ENCODE assay signal across 8 cellular contexts in genomic region chr1:161019767-161020572, GRCh38. TPM values are rescaled to one million over a fixed set of nuclear protein-coding genes. Genes with fewer than 3 reads are reported as not detected.
A peak's percentile ranks its signal among the peaks of the same experiment; 100 is the strongest.
DNase-seq lines count a peak whose midpoint lies in the region; ATAC-seq and TF ChIP-seq lines count a peak whose summit lies in the region.

No MANE protein-coding gene starts in this region.

- H3K4me1 Mint-ChIP-seq in CD8-positive, alpha-beta memory T cell = peaks cover 19 to 60% (median 38%) of the 10 kb centered on the region in 3 donors
- H3K4me1 Mint-ChIP-seq in glutamatergic neuron (ENCODE audit: low read depth, unreplicated experiment) = peaks cover 5% of the 10 kb centered on the region

- H3K27ac ChIP-seq in CD8-positive, alpha-beta memory T cell (ENCODE audit: low read depth, low read length) = peak overlapping the region; percentile 66
- H3K27ac ChIP-seq in WERI-Rb-1 (peak overlapping the region; percentile 89), rectal smooth muscle tissue (ENCODE audit: low read depth, low read length) (peak overlapping the region; percentile 14)

- H3K36me3 ChIP-seq in CD8-positive, alpha-beta memory T cell (ENCODE audit: insufficient read depth, low read length) = no peaks in the 10 kb centered on the region
- peaks cover 15% of the 10 kb centered on the region for H3K36me3 ChIP-seq in WERI-Rb-1
- no peaks in the 10 kb centered on the region for H3K36me3 ChIP-seq in rectal smooth muscle tissue (ENCODE audit: control insufficient read depth, insufficient read depth, low read length)

- no peaks in the 10 kb centered on the region for H3K9me3 Mint-ChIP-seq in CD8-positive, alpha-beta memory T cell
- H3K9me3 Mint-ChIP-seq in glutamatergic neuron (ENCODE audit: unreplicated experiment) = peaks cover 1% of the 10 kb centered on the region

- peak overlapping the region; percentile 99 for H3K4me3 ChIP-seq in CD8-positive, alpha-beta memory T cell (ENCODE audit: low read length)
- peak overlapping the region; percentile 88 for H3K4me3 ChIP-seq in WERI-Rb-1 (ENCODE audit: low read depth, low read length)
- H3K4me3 ChIP-seq in rectal smooth muscle tissue (ENCODE audit: low read length) = peak overlapping the region; percentile 88

- no peaks in the 10 kb centered on the region for H3K9me3 ChIP-seq in CD8-positive, alpha-beta memory T cell (ENCODE audit: low read length)
- no peaks in the 10 kb centered on the region for H3K9me3 ChIP-seq in WERI-Rb-1 (ENCODE audit: severe bottlenecking)

- H3K4me3 Mint-ChIP-seq in CD8-positive, alpha-beta memory T cell = peak overlapping the region; percentile 85 to 94 (median 91)
- peak overlapping the region; percentile 89 for H3K4me3 Mint-ChIP-seq in glutamatergic neuron (ENCODE audit: unreplicated experiment)

- H3K4me1 ChIP-seq in CD8-positive, alpha-beta memory T cell (ENCODE audit: insufficient read depth, low read length) = peaks cover 26% of the 10 kb centered on the region
- H3K4me1 ChIP-seq in rectal smooth muscle tissue (ENCODE audit: control insufficient read depth, insufficient read depth, low read length) = no peaks in the 10 kb centered on the region

- peak in 1 of 5 donors; percentile 7 for DNase-seq in CD8-positive, alpha-beta memory T cell
- DNase-seq in WERI-Rb-1 (no peak), glutamatergic neuron (no peak), NCI-H774 (lab: John Stamatoyannopoulos, UW) (no peak)
- no peak for DNase-seq in stimulated activated CD4-positive, alpha-beta T cell treated with anti-CD3 and anti-CD28 coated beads, Interleukin-1b, Interleukin-23, amount 100 ng/mL, for 48 hours

- H3K36me3 Mint-ChIP-seq in CD8-positive, alpha-beta memory T cell = peaks cover 0 to 3% (median 0%) of the 10 kb centered on the region in 3 donors
- H3K36me3 Mint-ChIP-seq in glutamatergic neuron (ENCODE audit: unreplicated experiment) = no peaks in the 10 kb centered on the region

- CTCF ChIA-PET in CD8-positive, alpha-beta memory T cell (lab: Charles Lee) = interaction anchor here (1.2 to 4.1 kb wide), 8 partner anchors 15 to 77 kb away, joined by 4 to 26 read pairs (median 6); partner anchors contain the start of genes KLHDC9, TSTD1 and USF1

- peak overlapping the region; percentile 85 for H3K9ac ChIP-seq in rectal smooth muscle tissue (ENCODE audit: low read length)

- ATAC-seq in HG02763 (IDR thresholded peaks at IDR 0.05; ENCODE audit: unreplicated experiment) (peak; percentile 6), HG03342 (IDR thresholded peaks at IDR 0.05; ENCODE audit: unreplicated experiment) (no peak)

- H3K27ac Mint-ChIP-seq in CD8-positive, alpha-beta memory T cell = peak overlapping the region; percentile 47 to 97 (median 93)
- H3K27ac Mint-ChIP-seq in glutamatergic neuron (ENCODE audit: unreplicated experiment) = peak overlapping the region; percentile 82

- POLR2A ChIA-PET in CD8-positive, alpha-beta memory T cell (lab: Charles Lee) = interaction anchor here (0.6 to 2.9 kb wide), 5 partner anchors 9 to 478 kb away, joined by 3 to 20 read pairs (median 7); partner anchors contain the start of genes TSTD1 and USF1

- no peak for TF ChIP-seq CTCF in WERI-Rb-1 (IDR thresholded peaks at IDR 0.05; ENCODE audit: low read depth, low read length)
- no peak for TF ChIP-seq CTCF in glutamatergic neuron (IDR thresholded peaks at IDR 0.05; ENCODE audit: partially characterized antibody, unreplicated experiment)

- H3K27me3 ChIP-seq in CD8-positive, alpha-beta memory T cell (ENCODE audit: insufficient read depth, low read length, poor library complexity, severe bottlenecking) = no peaks in the 10 kb centered on the region
- H3K27me3 ChIP-seq in WERI-Rb-1 (ENCODE audit: insufficient read depth, low read depth, severe bottlenecking) = no peaks in the 10 kb centered on the region
- H3K27me3 ChIP-seq in rectal smooth muscle tissue (ENCODE audit: control insufficient read depth, insufficient read depth, low read length) = peaks cover 5% of the 10 kb centered on the region

- no peaks in the 10 kb centered on the region for H3K27me3 Mint-ChIP-seq in CD8-positive, alpha-beta memory T cell
- H3K27me3 Mint-ChIP-seq in glutamatergic neuron (ENCODE audit: unreplicated experiment) = no peaks in the 10 kb centered on the region

RNA-seq across cellular contexts. Expression of gene F11R, which starts 1.0 kb away (rescaled TPM):
- 10 to 100 TPM; 11.6 to 14.1 TPM for total RNA-seq in CD8-positive, alpha-beta memory T cell
- 18.3 TPM for polyA plus RNA-seq in CD8-positive, alpha-beta memory T cell
- 7.7 TPM for total RNA-seq in glutamatergic neuron (ENCODE audit: unreplicated experiment)

RNA-seq across cellular contexts. Expression of gene TSTD1, which starts 18.8 kb away (rescaled TPM):
- total RNA-seq in CD8-positive, alpha-beta memory T cell = 10 to 100 TPM; 40.2 to 46.1 TPM
- 288 TPM for polyA plus RNA-seq in CD8-positive, alpha-beta memory T cell
- total RNA-seq in glutamatergic neuron (ENCODE audit: unreplicated experiment) = 24.2 TPM

RNA-seq across cellular contexts. Expression of gene USF1, which starts 25.8 kb away (rescaled TPM):
- total RNA-seq in CD8-positive, alpha-beta memory T cell = 10 to 100 TPM; 63.3 to 67.7 TPM
- 6.7 TPM for polyA plus RNA-seq in CD8-positive, alpha-beta memory T cell
- 158 TPM for total RNA-seq in glutamatergic neuron (ENCODE audit: unreplicated experiment)

RNA-seq across cellular contexts. Expression of gene ARHGAP30, which starts 49.7 kb away (rescaled TPM):
- total RNA-seq in CD8-positive, alpha-beta memory T cell = 100 to 1,000 TPM; 147 to 149 TPM
- 213 TPM for polyA plus RNA-seq in CD8-positive, alpha-beta memory T cell
- not detected for total RNA-seq in glutamatergic neuron (ENCODE audit: unreplicated experiment)

Comparison
In these comparisons a context has a peak if more than half of its experiments do, and no peak if none do; other contexts are left out.
1. H3K27ac ChIP-seq: peak in every context shown above with its lines; median percentile 89 in WERI-Rb-1; 66 in CD8-positive, alpha-beta memory T cell; 14 in rectal smooth muscle tissue.